ENCODE assay signal across 25 cellular contexts in genomic region chr16:8788578-8789172, GRCh38. TPM values are rescaled to one million over a fixed set of nuclear protein-coding genes. Genes with fewer than 3 reads are reported as not detected.
DNase-seq lines count a peak whose midpoint lies in the region; ATAC-seq, FAIRE-seq and TF ChIP-seq lines count a peak whose summit lies in the region.
"Had no signal": no experiment of that assay in that cellular context is flagged by ENCODE, and none has a peak within 500 bp of the region (broad histone marks: within the 10 kb centered on the region; RNA-seq: fewer than 3 reads in every experiment).

No MANE protein-coding gene starts in this region.

- in situ Hi-C loops in HepG2 (cut with HindIII; ENCODE audit: extremely low pct_ligation_motif_present, low pct_unique_long_range_greater_than_20kb), result no loop called here

- POLR2A ChIA-PET in HepG2 (lab: Yijun Ruan, JAX), result interaction anchor here (0.8 to 1.7 kb wide), 2 partner anchors 8 to 9 kb away, joined by 4 read pairs; partner anchors contain the start of genes PMM2 and TMEM186

- peak overlapping the region in 1 of 2 donors; percentile 55 for H3K9ac ChIP-seq in duodenal mucosa (ENCODE audit: low read depth in 1 of 2, low read length in 2 of 2)
- no peak overlapping the region for H3K9ac ChIP-seq in HepG2 (ENCODE audit: insufficient read depth, low read depth, low read length)
- H3K9ac ChIP-seq in neural progenitor cell, result no peak overlapping the region

- H3K27ac Mint-ChIP-seq in neural progenitor cell, result peak overlapping the region; percentile 42

- DNase-seq in HT-29 (ENCODE audit: low spot score) (peak; percentile 33), HepG2 (ENCODE audit: low spot score) (peak; percentile 66), neural progenitor cell (ENCODE audit: low spot score) (no peak), GM19238 (ENCODE audit: insufficient read length, low spot score) (no peak)
- no peak for DNase-seq in NK-92 treated with Interleukin-12 subunit alpha and Interleukin-12 subunit beta, amount 100 ng/mL, for 24 hours (lab: John Stamatoyannopoulos, UW)
- DNase-seq: 8988T, DMS53, GDM1, KBM-7, NCI-H1092, NCI-H1436 treated with DMSO at 0.1 percent for 48 hours, NCI-H2029, NCI-H226, NCI-H510A treated with DMSO at 0.1 percent for 48 hours, NCI-H748 treated with DMSO at 0.1 percent for 48 hours, SHP77 treated with DMSO at 0.1 percent for 48 hours had no signal

- no peaks in the 10 kb centered on the region for H3K79me2 ChIP-seq in HepG2 (ENCODE audit: insufficient read depth, low read length)
- no peaks in the 10 kb centered on the region for H3K79me2 ChIP-seq in neural progenitor cell (ENCODE audit: low read depth)

- peaks cover 0 to 3% of the 10 kb centered on the region in 2 donors for H3K36me3 ChIP-seq in duodenal mucosa (ENCODE audit: control insufficient read depth in 1 of 2, insufficient read depth in 2 of 2, low read length in 2 of 2)
- no peaks in the 10 kb centered on the region for H3K36me3 ChIP-seq in HepG2 (replicated peaks in 1 of 2; ENCODE audit: control insufficient read depth in 1 of 2, insufficient read depth in 2 of 2, low read length in 2 of 2)
- no peaks in the 10 kb centered on the region for H3K36me3 ChIP-seq in neural progenitor cell

- TF ChIP-seq RAD21 in HepG2 (CRISPR knock-in tag; IDR thresholded peaks at IDR 0.05), result no peak

- peak; percentile 31 for ATAC-seq in HepG2
- ATAC-seq in HG02973 (IDR thresholded peaks at IDR 0.05; ENCODE audit: unreplicated experiment), result no peak
- no peak for ATAC-seq in HG02870 (IDR thresholded peaks at IDR 0.05; ENCODE audit: unreplicated experiment)

- H3K4me3 ChIP-seq in duodenal mucosa (ENCODE audit: low read depth in 1 of 2, low read length in 2 of 2) (peak overlapping the region; percentile 33 to 63), HepG2 (replicated peaks in 1 of 3; ENCODE audit: insufficient read depth in 1 of 3, low read depth in 2 of 3, low read length in 3 of 3) (no peak overlapping the region), neural progenitor cell (no peak overlapping the region)
- H3K4me3 ChIP-seq: SK-N-MC had no signal

- H3K4me3 Mint-ChIP-seq in neural progenitor cell, result no peak overlapping the region
- H3K4me3 Mint-ChIP-seq: CD14-positive monocyte had no signal

- TF ChIP-seq CTCF in HepG2 (CRISPR knock-in tag; IDR thresholded peaks at IDR 0.05) (no peak), neural progenitor cell (IDR thresholded peaks at IDR 0.05) (no peak)

- WGBS in HepG2 (ENCODE audit: low lambda C conversion rate), result 63% methylated on average over 8 of the region's 8 CpGs

- no peaks in the 10 kb centered on the region for H4K20me1 ChIP-seq in HepG2 (ENCODE audit: insufficient read depth, low read length)
- no peaks in the 10 kb centered on the region for H4K20me1 ChIP-seq in neural progenitor cell (ENCODE audit: low read depth)

- H3K27me3 ChIP-seq in duodenal mucosa (ENCODE audit: control insufficient read depth in 1 of 2, insufficient read depth in 2 of 2, low read length in 2 of 2) (no peaks in the 10 kb centered on the region), HepG2 (ENCODE audit: control insufficient read depth in 1 of 2, insufficient read depth in 2 of 2, low read length in 2 of 2) (no peaks in the 10 kb centered on the region), neural progenitor cell (no peaks in the 10 kb centered on the region)

- TF ChIP-seq POLR2A in HepG2 (IDR thresholded peaks at IDR 0.05; ENCODE audit: insufficient read depth in 1 of 2, low read depth in 2 of 2, low read length in 2 of 2), result no peak

- TF ChIP-seq EP300 in HepG2 (IDR thresholded peaks at IDR 0.05; ENCODE audit: low read depth in 2 of 2, low read length in 2 of 2), result no peak
- TF ChIP-seq EP300 in HepG2 (CRISPR knock-in tag; IDR thresholded peaks at IDR 0.05; ENCODE audit: borderline replicate concordance), result no peak

- H3K4me1 ChIP-seq in duodenal mucosa (ENCODE audit: control insufficient read depth in 1 of 2, insufficient read depth in 2 of 2, low read length in 2 of 2) (peaks cover 11 to 17% of the 10 kb centered on the region in 2 donors), HepG2 (ENCODE audit: insufficient read depth, low read length) (peaks cover 19% of the 10 kb centered on the region), neural progenitor cell (no peaks in the 10 kb centered on the region)

- no peaks in the 10 kb centered on the region for H3F3A ChIP-seq in neural progenitor cell (ENCODE audit: low read depth)

- H3K4me1 Mint-ChIP-seq in neural progenitor cell, result peaks cover 16% of the 10 kb centered on the region
- H3K4me1 Mint-ChIP-seq: CD14-positive monocyte had no signal

- intact Hi-C loops in HepG2 (cut with micrococcal nuclease; ENCODE audit: unreplicated experiment), result no loop called here

- peaks cover 2% of the 10 kb centered on the region for H3K27me3 Mint-ChIP-seq in neural progenitor cell (ENCODE audit: insufficient read depth, low read depth)

- H3K27ac ChIP-seq in duodenal mucosa (ENCODE audit: low read depth, low read length) (no peak overlapping the region), HepG2 (ENCODE audit: extremely low read length, insufficient read depth, low read length) (peak overlapping the region; percentile 3), neural progenitor cell (no peak overlapping the region)
- H3K27ac ChIP-seq: RWPE1, SK-N-MC had no signal

- FAIRE-seq in HepG2 (lab: Jason Lieb, UNC), result no peak
- FAIRE-seq: D721Med, GM18507, H54 had no signal

- CTCF ChIA-PET in HepG2 (lab: Yijun Ruan, JAX; ENCODE audit: low intra/inter-chr PET ratio, low total read pairs), result no interaction called here

- H3K4me2 ChIP-seq in HepG2 (ENCODE audit: low read depth, low read length) (peak overlapping the region; percentile 20), neural progenitor cell (no peak overlapping the region)

- no peaks in the 10 kb centered on the region for H3K36me3 Mint-ChIP-seq in neural progenitor cell

- H2AFZ ChIP-seq in HepG2 (ENCODE audit: low read length), result no peak overlapping the region
- no peak overlapping the region for H2AFZ ChIP-seq in neural progenitor cell (replicated peaks)

- no TSS peak for BruUV-seq in HepG2 (replicated peaks; lab: Mats Ljungman, UMichigan)

- H3K9me3 Mint-ChIP-seq in neural progenitor cell, result no peaks in the 10 kb centered on the region

- H3K9me3 ChIP-seq in duodenal mucosa (ENCODE audit: control insufficient read depth in 1 of 2, low read length in 2 of 2) (no peaks in the 10 kb centered on the region), HepG2 (ENCODE audit: low read length) (no peaks in the 10 kb centered on the region), neural progenitor cell (ENCODE audit: low read depth) (no peaks in the 10 kb centered on the region)

RNA-seq across cellular contexts. Expression of gene TMEM186, which starts 8.8 kb away (rescaled TPM):
- total RNA-seq in HT-29 (2014; rRNA removed; shearing (Covaris generic)), result 7.5 and 11.7 TPM in 2 replicates
- 19.2 and 19.3 TPM in 2 replicates for total RNA-seq in HepG2 (2016; rRNA removed; fragmentation: Illumina TruSeq; extraction: Trizol)
- total RNA-seq in HepG2 (2016; cell fraction: cytosol; rRNA removed; fragmentation: Illumina TruSeq; extraction: Trizol; ENCODE audit: low read depth), result 4.9 and 5.3 TPM in 2 replicates
- total RNA-seq in HepG2 (2016; cell fraction: insoluble cytoplasmic fraction; rRNA removed; fragmentation: Illumina TruSeq; extraction: Trizol), result 18.1 and 21.2 TPM in 2 replicates
- total RNA-seq in HepG2 (2016; cell fraction: membrane; rRNA removed; fragmentation: Illumina TruSeq; extraction: Trizol), result 9.4 TPM in 2 replicates
- total RNA-seq in HepG2 (2016; cell fraction: nucleus; rRNA removed; fragmentation: Illumina TruSeq; extraction: Trizol), result 10.8 and 14.1 TPM in 2 replicates
- polyA plus RNA-seq in HepG2 (2011; rRNA removed), result 16.2 and 16.6 TPM in 2 replicates
- polyA plus RNA-seq in HepG2 (2011; cell fraction: cytosol; rRNA removed), result 17.9 and 19.7 TPM in 2 replicates
- polyA plus RNA-seq in HepG2 (2011; cell fraction: nucleus; rRNA removed), result 7.4 and 11.7 TPM in 2 replicates
- 19.9 and 20.0 TPM in 2 replicates for polyA plus RNA-seq in HepG2 (2012)
- 4.0 and 4.6 TPM in 2 replicates for polyA plus RNA-seq in HepG2 (2016; cell fraction: cytosol; fragmentation: Illumina TruSeq; extraction: Trizol; ENCODE audit: low read depth)
- 23.9 and 26.4 TPM in 2 replicates for polyA plus RNA-seq in HepG2 (2016; cell fraction: insoluble cytoplasmic fraction; fragmentation: Illumina TruSeq; extraction: Trizol; ENCODE audit: low read depth)
- 8.6 and 8.7 TPM in 2 replicates for polyA plus RNA-seq in HepG2 (2016; cell fraction: membrane; fragmentation: Illumina TruSeq; extraction: Trizol; ENCODE audit: low read depth)
- 25.3 and 26.3 TPM in 2 replicates for polyA plus RNA-seq in HepG2 (2016; cell fraction: nucleus; fragmentation: Illumina TruSeq; extraction: Trizol; ENCODE audit: insufficient read depth, low read depth)
- polyA minus RNA-seq in HepG2 (2011; rRNA and poly(A)+ RNA removed; ENCODE audit: low replicate concordance), result 14.0 and 14.7 TPM in 2 replicates
- polyA minus RNA-seq in HepG2 (2011; cell fraction: cytosol; rRNA and poly(A)+ RNA removed), result 4.7 and 5.1 TPM in 2 replicates
- 5.2 and 6.5 TPM in 2 replicates for polyA minus RNA-seq in HepG2 (2011; cell fraction: nucleus; rRNA and poly(A)+ RNA removed)
- total RNA-seq in neural progenitor cell (ENCODE audit: low replicate concordance), result 6.4 and 9.9 TPM in 2 replicates

RNA-seq across cellular contexts. Expression of gene PMM2, which starts 9.0 kb away (rescaled TPM):
- 49.0 and 65.5 TPM in 2 replicates for total RNA-seq in HT-29 (2014; rRNA removed; shearing (Covaris generic))
- 93.7 and 100 TPM in 2 replicates for total RNA-seq in HepG2 (2016; rRNA removed; fragmentation: Illumina TruSeq; extraction: Trizol)
- total RNA-seq in HepG2 (2016; cell fraction: cytosol; rRNA removed; fragmentation: Illumina TruSeq; extraction: Trizol; ENCODE audit: low read depth), result 13.5 and 14.5 TPM in 2 replicates
- 86.4 and 94.6 TPM in 2 replicates for total RNA-seq in HepG2 (2016; cell fraction: insoluble cytoplasmic fraction; rRNA removed; fragmentation: Illumina TruSeq; extraction: Trizol)
- 34.1 and 38.1 TPM in 2 replicates for total RNA-seq in HepG2 (2016; cell fraction: membrane; rRNA removed; fragmentation: Illumina TruSeq; extraction: Trizol)
- 95.2 and 107 TPM in 2 replicates for total RNA-seq in HepG2 (2016; cell fraction: nucleus; rRNA removed; fragmentation: Illumina TruSeq; extraction: Trizol)
- 50.5 and 52.2 TPM in 2 replicates for polyA plus RNA-seq in HepG2 (2011; rRNA removed)
- 38.6 and 40.1 TPM in 2 replicates for polyA plus RNA-seq in HepG2 (2011; cell fraction: cytosol; rRNA removed)
- polyA plus RNA-seq in HepG2 (2011; cell fraction: nucleus; rRNA removed), result 58.3 and 59.2 TPM in 2 replicates
- polyA plus RNA-seq in HepG2 (2012), result 46.5 and 55.2 TPM in 2 replicates
- polyA plus RNA-seq in HepG2 (2016; cell fraction: cytosol; fragmentation: Illumina TruSeq; extraction: Trizol; ENCODE audit: low read depth), result 9.4 and 10.2 TPM in 2 replicates
- polyA plus RNA-seq in HepG2 (2016; cell fraction: insoluble cytoplasmic fraction; fragmentation: Illumina TruSeq; extraction: Trizol; ENCODE audit: low read depth), result 85.4 and 97.6 TPM in 2 replicates
- 26.6 and 29.3 TPM in 2 replicates for polyA plus RNA-seq in HepG2 (2016; cell fraction: membrane; fragmentation: Illumina TruSeq; extraction: Trizol; ENCODE audit: low read depth)
- 91.3 and 91.5 TPM in 2 replicates for polyA plus RNA-seq in HepG2 (2016; cell fraction: nucleus; fragmentation: Illumina TruSeq; extraction: Trizol; ENCODE audit: insufficient read depth, low read depth)
- polyA minus RNA-seq in HepG2 (2011; rRNA and poly(A)+ RNA removed; ENCODE audit: low replicate concordance), result 21.7 and 40.5 TPM in 2 replicates
- polyA minus RNA-seq in HepG2 (2011; cell fraction: cytosol; rRNA and poly(A)+ RNA removed), result 18.1 and 22.2 TPM in 2 replicates
- 126 and 133 TPM in 2 replicates for polyA minus RNA-seq in HepG2 (2011; cell fraction: nucleus; rRNA and poly(A)+ RNA removed)
- 12.5 and 22.2 TPM in 2 replicates for total RNA-seq in neural progenitor cell (ENCODE audit: low replicate concordance)

Comparison
In these comparisons a context has a peak if more than half of its experiments do, and no peak if none do; other contexts are left out.
1. DNase-seq: peak in HT-29 (single experiment) and HepG2 (single experiment); none in neural progenitor cell (single experiment), NK-92 treated with Interleukin-12 subunit alpha and Interleukin-12 subunit beta, amount 100 ng/mL, for 24 hours (single experiment) and GM19238 (single experiment).
2. H3K4me3 ChIP-seq: peak in duodenal mucosa (2 of 2); none in HepG2 (0 of 3) and neural progenitor cell (single experiment).